ENCODE assay signal across 1 cellular context in the genomic region with DNA sequence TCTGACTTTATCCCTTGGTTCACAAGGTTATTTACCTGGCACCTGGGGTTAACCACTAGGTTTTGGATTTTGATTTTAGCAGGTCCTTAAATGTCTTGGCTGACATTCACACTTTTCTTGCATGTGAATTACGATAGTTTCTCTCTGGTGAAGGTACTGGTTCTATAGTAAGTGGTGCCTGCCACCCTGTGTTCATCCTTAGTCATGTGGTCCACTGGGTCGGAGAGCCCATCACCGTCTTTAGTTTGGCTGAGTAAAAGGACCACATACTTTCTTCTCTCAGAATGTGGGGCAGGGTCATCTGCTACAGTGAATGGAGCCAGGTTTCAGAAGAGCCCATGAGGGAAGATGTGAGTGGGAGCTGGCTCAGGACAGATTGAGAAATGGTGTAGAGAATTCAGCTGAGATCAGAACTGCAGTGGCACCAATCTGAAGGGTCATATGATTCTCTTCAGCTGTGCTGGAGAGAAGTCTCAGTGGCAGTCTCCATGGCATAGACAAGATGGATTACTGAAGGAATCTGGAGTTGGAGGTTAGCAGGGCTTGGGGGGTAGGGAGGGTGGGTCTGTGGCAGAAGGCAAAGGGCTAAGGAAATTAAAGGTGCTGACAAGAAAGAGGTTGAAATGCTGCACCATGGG.
TF ChIP-seq lines count a peak whose summit lies in the region.

No MANE protein-coding gene starts in this region.

TF ChIP-seq in GM23338, 12 proteins besides CTCF, POLR2A, EP300 and RAD21 (continued from another document):
- TF ChIP-seq JUNB (IDR thresholded peaks at IDR 0.05; ENCODE audit: unreplicated experiment): no peak
- TF ChIP-seq STAT1 (IDR thresholded peaks at IDR 0.05; ENCODE audit: unreplicated experiment): no peak
- TF ChIP-seq, protein P1, sequence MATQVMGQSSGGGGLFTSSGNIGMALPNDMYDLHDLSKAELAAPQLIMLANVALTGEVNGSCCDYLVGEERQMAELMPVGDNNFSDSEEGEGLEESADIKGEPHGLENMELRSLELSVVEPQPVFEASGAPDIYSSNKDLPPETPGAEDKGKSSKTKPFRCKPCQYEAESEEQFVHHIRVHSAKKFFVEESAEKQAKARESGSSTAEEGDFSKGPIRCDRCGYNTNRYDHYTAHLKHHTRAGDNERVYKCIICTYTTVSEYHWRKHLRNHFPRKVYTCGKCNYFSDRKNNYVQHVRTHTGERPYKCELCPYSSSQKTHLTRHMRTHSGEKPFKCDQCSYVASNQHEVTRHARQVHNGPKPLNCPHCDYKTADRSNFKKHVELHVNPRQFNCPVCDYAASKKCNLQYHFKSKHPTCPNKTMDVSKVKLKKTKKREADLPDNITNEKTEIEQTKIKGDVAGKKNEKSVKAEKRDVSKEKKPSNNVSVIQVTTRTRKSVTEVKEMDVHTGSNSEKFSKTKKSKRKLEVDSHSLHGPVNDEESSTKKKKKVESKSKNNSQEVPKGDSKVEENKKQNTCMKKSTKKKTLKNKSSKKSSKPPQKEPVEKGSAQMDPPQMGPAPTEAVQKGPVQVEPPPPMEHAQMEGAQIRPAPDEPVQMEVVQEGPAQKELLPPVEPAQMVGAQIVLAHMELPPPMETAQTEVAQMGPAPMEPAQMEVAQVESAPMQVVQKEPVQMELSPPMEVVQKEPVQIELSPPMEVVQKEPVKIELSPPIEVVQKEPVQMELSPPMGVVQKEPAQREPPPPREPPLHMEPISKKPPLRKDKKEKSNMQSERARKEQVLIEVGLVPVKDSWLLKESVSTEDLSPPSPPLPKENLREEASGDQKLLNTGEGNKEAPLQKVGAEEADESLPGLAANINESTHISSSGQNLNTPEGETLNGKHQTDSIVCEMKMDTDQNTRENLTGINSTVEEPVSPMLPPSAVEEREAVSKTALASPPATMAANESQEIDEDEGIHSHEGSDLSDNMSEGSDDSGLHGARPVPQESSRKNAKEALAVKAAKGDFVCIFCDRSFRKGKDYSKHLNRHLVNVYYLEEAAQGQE (IDR thresholded peaks at IDR 0.05; ENCODE audit: unreplicated experiment): no peak
- no peak for TF ChIP-seq EZH2phosphoT487 (IDR thresholded peaks at IDR 0.05; ENCODE audit: unreplicated experiment)
- no peak for TF ChIP-seq NANOG (IDR thresholded peaks at IDR 0.05; ENCODE audit: borderline replicate concordance)
- no peak for TF ChIP-seq CREB1 (CRISPR knock-in tag; IDR thresholded peaks at IDR 0.05; ENCODE audit: low read depth)
- TF ChIP-seq, protein P2, sequence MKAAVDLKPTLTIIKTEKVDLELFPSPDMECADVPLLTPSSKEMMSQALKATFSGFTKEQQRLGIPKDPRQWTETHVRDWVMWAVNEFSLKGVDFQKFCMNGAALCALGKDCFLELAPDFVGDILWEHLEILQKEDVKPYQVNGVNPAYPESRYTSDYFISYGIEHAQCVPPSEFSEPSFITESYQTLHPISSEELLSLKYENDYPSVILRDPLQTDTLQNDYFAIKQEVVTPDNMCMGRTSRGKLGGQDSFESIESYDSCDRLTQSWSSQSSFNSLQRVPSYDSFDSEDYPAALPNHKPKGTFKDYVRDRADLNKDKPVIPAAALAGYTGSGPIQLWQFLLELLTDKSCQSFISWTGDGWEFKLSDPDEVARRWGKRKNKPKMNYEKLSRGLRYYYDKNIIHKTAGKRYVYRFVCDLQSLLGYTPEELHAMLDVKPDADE (IDR thresholded peaks at IDR 0.05): no peak
